Comparison of ENCODE assay signal across 18 cellular contexts in genomic region chr2:219609149-219609750, GRCh38. TPM values are rescaled to one million over a fixed set of nuclear protein-coding genes. Genes with fewer than 3 reads are reported as not detected.
DNase-seq lines count a peak whose midpoint lies in the region; ATAC-seq and TF ChIP-seq lines count a peak whose summit lies in the region.
"Had no signal": no experiment of that assay in that cellular context is flagged by ENCODE, and none has a peak within 500 bp of the region (broad histone marks: within the 10 kb centered on the region; RNA-seq: fewer than 3 reads in every experiment).

No MANE protein-coding gene starts in this region.

- H4K8ac ChIP-seq in neuronal stem cell (ENCODE audit: low read depth, low read length): no peak overlapping the region

- peaks cover 18% of the 10 kb centered on the region for H3K4me1 Mint-ChIP-seq in CD4-positive, alpha-beta T cell (ENCODE audit: low read depth)

- TF ChIP-seq CTCF in heart left ventricle (IDR thresholded peaks at IDR 0.05): no peak
- TF ChIP-seq CTCF in uterus (IDR thresholded peaks at IDR 0.05): no peak
- TF ChIP-seq CTCF in CD4-positive, alpha-beta T cell (IDR thresholded peaks at IDR 0.05): no peak

- H2BK12ac ChIP-seq in neuronal stem cell (ENCODE audit: low read length): no peak overlapping the region

- no peak overlapping the region for H3K27ac Mint-ChIP-seq in CD4-positive, alpha-beta T cell
- H3K27ac Mint-ChIP-seq: GM23338 had no signal

- peak overlapping the region; percentile 21 for H3K14ac ChIP-seq in neuronal stem cell (ENCODE audit: low read length)

- POLR2A ChIA-PET in CD4-positive, alpha-beta T cell (lab: Charles Lee): no interaction called here

- H3K23ac ChIP-seq in neuronal stem cell (ENCODE audit: low read depth, low read length, poor library complexity): no peak overlapping the region

- intact Hi-C loops in Right ventricle myocardium inferior (cut with DNase I): no loop called here
- intact Hi-C loops in cardiac septum (cut with DNase I): no loop called here
- intact Hi-C loops in heart left ventricle (cut with DNase I): loop anchor here in 1 of 10 donors (10.0 kb wide), 1 partner anchor 54 kb away; no protein-coding TSS in a partner anchor
- intact Hi-C loops in uterus (cut with DNase I; ENCODE audit: low total_unique reads): no loop called here
- intact Hi-C loops in CD4-positive, alpha-beta T cell (cut with DNase I, micrococcal nuclease): no loop called here

- 79 to 88% (median 84%) methylated on average over 10 to 13 of the region's 13 CpGs for WGBS in heart left ventricle, 4 donors
- no CpG with 5 or more reads among the region's 13 CpGs for whole genome bisulfite sequencing in neuronal stem cell (ENCODE audit: extremely low coverage in 2 of 2, insufficient read length in 2 of 2, insufficient replicate concordance in 1 of 2), 2 donors

- no peak overlapping the region for H3K18ac ChIP-seq in neuronal stem cell (ENCODE audit: low read length)

- H3K27me3 ChIP-seq in heart left ventricle (no peaks in the 10 kb centered on the region), neuronal stem cell (ENCODE audit: control insufficient read depth in 3 of 3, insufficient read depth in 3 of 3, low read depth in 1 of 3, low read length in 3 of 3) (no peaks in the 10 kb centered on the region), uterus (no peaks in the 10 kb centered on the region)
- no peaks in the 10 kb centered on the region for H3K27me3 ChIP-seq in CD4-positive, alpha-beta T cell (ENCODE audit: control insufficient read depth, insufficient read depth, low read length)
- H3K27me3 ChIP-seq: BLaER1 had no signal

- ATAC-seq in Right ventricle myocardium inferior (peak; percentile 40), heart left ventricle (peak; percentile 2 to 23 (median 12)), GM21576 (IDR thresholded peaks at IDR 0.05; ENCODE audit: unreplicated experiment) (no peak)
- no peak for ATAC-seq in CD4-positive, alpha-beta T cell (ENCODE audit: poor library complexity)
- ATAC-seq: GM12878 had no signal

- no peak overlapping the region for H3K4me2 ChIP-seq in neuronal stem cell (ENCODE audit: insufficient read depth, low read length, poor library complexity, severe bottlenecking)
- H3K4me2 ChIP-seq: BLaER1, GM23338 had no signal

- no peak overlapping the region for H3K4ac ChIP-seq in neuronal stem cell (ENCODE audit: low read length)

- H3K9me3 Mint-ChIP-seq in CD4-positive, alpha-beta T cell: no peaks in the 10 kb centered on the region
- H3K9me3 Mint-ChIP-seq: CD8-positive, alpha-beta memory T cell; GM23338 had no signal

- peaks cover 57% of the 10 kb centered on the region for H3K36me3 Mint-ChIP-seq in CD4-positive, alpha-beta T cell (ENCODE audit: low read depth)

- H2BK15ac ChIP-seq in neuronal stem cell (ENCODE audit: low read length): no peak overlapping the region

- H2AK5ac ChIP-seq in neuronal stem cell (ENCODE audit: low read depth, low read length): no peak overlapping the region

- no peak overlapping the region for H4K91ac ChIP-seq in neuronal stem cell (ENCODE audit: low read depth, low read length, poor library complexity)

- DNase-seq in Right ventricle myocardium inferior (ENCODE audit: missing footprints) (no peak), cardiac septum (ENCODE audit: low spot score) (no peak), heart left ventricle (no peak), neuronal stem cell (ENCODE audit: low spot score) (no peak), uterus (no peak), GF-D8 (lab: John Stamatoyannopoulos, UW) (no peak)
- DNase-seq in CD4-positive, alpha-beta T cell: no peak
- DNase-seq: CD8-positive, alpha-beta memory T cell; DND-41; KG1; NCI-H2081 treated with DMSO at 0.1 percent for 48 hours; NCI-H510A treated with DMSO at 0.1 percent for 48 hours; NCI-H82 had no signal

- no peaks in the 10 kb centered on the region for H3K79me1 ChIP-seq in neuronal stem cell (ENCODE audit: low read depth, low read length)

- peaks cover 0 to 17% (median 3%) of the 10 kb centered on the region in 12 donors for H3K4me1 ChIP-seq in heart left ventricle
- no peaks in the 10 kb centered on the region for H3K4me1 ChIP-seq in neuronal stem cell (ENCODE audit: control insufficient read depth in 2 of 2, insufficient read depth in 1 of 2, low read depth in 1 of 2, low read length in 2 of 2)
- peaks cover 0 to 6% of the 10 kb centered on the region in 2 donors for H3K4me1 ChIP-seq in uterus

- peak overlapping the region; percentile 2 to 82 (median 67) for H3K27ac ChIP-seq in heart left ventricle
- no peak overlapping the region for H3K27ac ChIP-seq in neuronal stem cell (replicated peaks; ENCODE audit: low read length)
- peak overlapping the region; percentile 84 to 85 for H3K27ac ChIP-seq in uterus
- no peak overlapping the region for H3K27ac ChIP-seq in CD4-positive, alpha-beta T cell (ENCODE audit: low read depth, low read length)
- H3K27ac ChIP-seq: BLaER1 had no signal

- H3K36me3 ChIP-seq in heart left ventricle (peaks cover 0 to 77% (median 53%) of the 10 kb centered on the region in 9 donors), neuronal stem cell (replicated peaks in 1 of 2; ENCODE audit: control insufficient read depth in 2 of 2, insufficient read depth in 2 of 2, low read length in 2 of 2) (peaks cover 3 to 50% of the 10 kb centered on the region in 2 donors), uterus (no peaks in the 10 kb centered on the region)

- no peak overlapping the region for H2BK120ac ChIP-seq in neuronal stem cell (ENCODE audit: low read depth, low read length)

- TF ChIP-seq POLR2A in heart left ventricle (IDR thresholded peaks at IDR 0.05) (no peak), uterus (IDR thresholded peaks at IDR 0.05) (no peak)

- H3K27me3 Mint-ChIP-seq in CD4-positive, alpha-beta T cell: no peaks in the 10 kb centered on the region
- H3K27me3 Mint-ChIP-seq: CD8-positive, alpha-beta memory T cell had no signal

- H3K9me3 ChIP-seq in heart left ventricle (no peaks in the 10 kb centered on the region), neuronal stem cell (replicated peaks in 1 of 2; ENCODE audit: control insufficient read depth in 2 of 2, insufficient read depth in 1 of 2, low read depth in 1 of 2, low read length in 2 of 2) (no peaks in the 10 kb centered on the region), uterus (no peaks in the 10 kb centered on the region)
- no peaks in the 10 kb centered on the region for H3K9me3 ChIP-seq in CD4-positive, alpha-beta T cell (ENCODE audit: control insufficient read depth, low read length)
- H3K9me3 ChIP-seq: BLaER1 had no signal

- H3K9ac ChIP-seq in neuronal stem cell (ENCODE audit: low read depth, low read length, poor library complexity): no peak overlapping the region
- H3K9ac ChIP-seq: BLaER1 had no signal

- H3K4me3 ChIP-seq in heart left ventricle (no peak overlapping the region), neuronal stem cell (ENCODE audit: low read length in 2 of 2) (no peak overlapping the region), uterus (no peak overlapping the region)
- H3K4me3 ChIP-seq: BLaER1, GM12878, GM23338 had no signal

- no peak overlapping the region for H2AFZ ChIP-seq in neuronal stem cell (ENCODE audit: low read length)
- H2AFZ ChIP-seq: GM23338 had no signal

- H2BK5ac ChIP-seq in neuronal stem cell (ENCODE audit: low read length): peak overlapping the region; percentile 53

- CTCF ChIA-PET in CD4-positive, alpha-beta T cell (lab: Charles Lee): no interaction called here

- no peak overlapping the region for H3K4me3 Mint-ChIP-seq in CD4-positive, alpha-beta T cell
- H3K4me3 Mint-ChIP-seq: CD8-positive, alpha-beta memory T cell; GM23338 had no signal

RNA-seq across cellular contexts. Expression of gene STK11IP, which starts 11.6 kb away (rescaled TPM):
- total RNA-seq in Right ventricle myocardium inferior: 13.9 TPM
- total RNA-seq in cardiac septum: 20.2 TPM
- 10 to 100 TPM in 7 of 9 donors, 1 to 10 TPM in 2; 7.3 to 24.1 (median 13.9) TPM for total RNA-seq in heart left ventricle
- 10 to 100 TPM; 14.9 to 15.6 TPM for polyA plus RNA-seq in heart left ventricle
- 12.9 TPM for polyA plus RNA-seq in neuronal stem cell (2013, experiment 1 of 2)
- polyA plus RNA-seq in neuronal stem cell (2013, experiment 2 of 2): 12.0 TPM
- total RNA-seq in uterus: 10 to 100 TPM in 2 of 4 donors, 1 to 10 TPM in 1, under 1 TPM in 1; 0.51 to 28.0 (median 13.1) TPM
- total RNA-seq in CD4-positive, alpha-beta T cell: 10 to 100 TPM; 23.9 to 27.2 TPM

RNA-seq across cellular contexts. Expression of gene SLC4A3, which starts 18.2 kb away (rescaled TPM):
- 445 TPM for total RNA-seq in Right ventricle myocardium inferior
- total RNA-seq in cardiac septum: 396 TPM
- 100 to 1,000 TPM; 249 to 507 (median 428) TPM for total RNA-seq in heart left ventricle
- polyA plus RNA-seq in heart left ventricle: 100 to 1,000 TPM; 236 to 250 TPM
- 3.2 TPM for polyA plus RNA-seq in neuronal stem cell (2013, experiment 1 of 2)
- 3.4 TPM for polyA plus RNA-seq in neuronal stem cell (2013, experiment 2 of 2)
- total RNA-seq in uterus: 10 to 100 TPM in 1 of 4 donors, 1 to 10 TPM in 3; 2.3 to 29.4 (median 3.5) TPM
- total RNA-seq in CD4-positive, alpha-beta T cell: under 1 TPM; 0.16 to 0.20 TPM
- total RNA-seq: GM12878 had no signal
- polyA plus RNA-seq: CD8-positive, alpha-beta memory T cell had no signal

RNA-seq across cellular contexts. Expression of gene INHA, which starts 37.1 kb away (rescaled TPM):
- 1.9 TPM for total RNA-seq in Right ventricle myocardium inferior
- total RNA-seq in cardiac septum: 0.59 TPM
- 10 to 100 TPM in 1 of 9 donors, 1 to 10 TPM in 7, under 1 TPM in 1; 0.52 to 14.2 (median 1.8) TPM for total RNA-seq in heart left ventricle
- polyA plus RNA-seq in heart left ventricle: 10 to 100 TPM in 1 of 2 donors, 1 to 10 TPM in 1; 5.5 to 12.0 TPM
- polyA plus RNA-seq in neuronal stem cell (2013, experiment 1 of 2): 0.50 TPM
- 0.35 TPM for polyA plus RNA-seq in neuronal stem cell (2013, experiment 2 of 2)
- 1 to 10 TPM in 1 of 4 donors, not detected in 3; 2.4 TPM for total RNA-seq in uterus
- not detected for total RNA-seq in CD4-positive, alpha-beta T cell
- total RNA-seq: A172; CD8-positive, alpha-beta memory T cell; GM12878 had no signal
- polyA plus RNA-seq: CD8-positive, alpha-beta memory T cell; GM12878 had no signal

RNA-seq across cellular contexts. Expression of gene OBSL1, which starts 37.9 kb away (rescaled TPM):
- total RNA-seq in Right ventricle myocardium inferior (158 TPM), cardiac septum (199 TPM), heart left ventricle (100 to 1,000 TPM; 149 to 230 (median 178) TPM), uterus (100 to 1,000 TPM in 2 of 4 donors, 10 to 100 TPM in 2; 53.2 to 146 (median 113) TPM)
- polyA plus RNA-seq in heart left ventricle: 100 to 1,000 TPM in 1 of 2 donors, 10 to 100 TPM in 1; 88.1 to 177 TPM
- polyA plus RNA-seq in neuronal stem cell (2013, experiment 1 of 2): 40.6 TPM
- 41.4 TPM for polyA plus RNA-seq in neuronal stem cell (2013, experiment 2 of 2)
- under 1 TPM; 0.31 to 0.49 TPM for total RNA-seq in CD4-positive, alpha-beta T cell
- polyA plus RNA-seq: CD8-positive, alpha-beta memory T cell had no signal

Comparison
In these comparisons a context has a peak if more than half of its experiments do, and no peak if none do; other contexts are left out.
1. ATAC-seq: peak in Right ventricle myocardium inferior (single experiment) and heart left ventricle (4 of 4); none in CD4-positive, alpha-beta T cell (single experiment) and GM21576 (single experiment).
2. H3K27ac ChIP-seq: peak in heart left ventricle (12 of 12) and uterus (2 of 2); none in neuronal stem cell (single experiment) and CD4-positive, alpha-beta T cell (single experiment).
3. RNA of gene SLC4A3, which starts 18.2 kb away (total RNA-seq): 445 TPM in Right ventricle myocardium inferior (single experiment), 249 to 507 TPM in heart left ventricle and 396 TPM in cardiac septum (single experiment); 2.3 to 29.4 TPM in uterus and 0.16 to 0.20 TPM in CD4-positive, alpha-beta T cell; every median in the first group is over 4 times any median in the second.